In genomic region chr2:128287780-128288735, GRCh38 we compare ENCODE assay signal across 28 cellular contexts. TPM values are rescaled to one million over a fixed set of nuclear protein-coding genes. Genes with fewer than 3 reads are reported as not detected.
DNase-seq lines count a peak whose midpoint lies in the region; ATAC-seq and TF ChIP-seq lines count a peak whose summit lies in the region.
"Had no signal": no experiment of that assay in that cellular context is flagged by ENCODE, and none has a peak within 500 bp of the region (broad histone marks: within the 10 kb centered on the region; RNA-seq: fewer than 3 reads in every experiment).

No MANE protein-coding gene starts in this region.

- H4K91ac ChIP-seq in H9 (ENCODE audit: insufficient read length, low read depth, low read length) = no peak overlapping the region

- no peak overlapping the region for H2AFZ ChIP-seq in H9 (ENCODE audit: low read length)

- H3K23ac ChIP-seq in H9 (ENCODE audit: insufficient read length, low read depth, low read length) = no peak overlapping the region

- no peaks in the 10 kb centered on the region for H3K23me2 ChIP-seq in H9 (ENCODE audit: insufficient read length, low read depth, low read length, poor library complexity, severe bottlenecking)

- H2AK5ac ChIP-seq in H9 (ENCODE audit: insufficient read length, low read length) = no peak overlapping the region

- intact Hi-C loops in A673 (cut with micrococcal nuclease; ENCODE audit: unreplicated experiment) = no loop called here

- no peak overlapping the region for H3K4ac ChIP-seq in H9 (ENCODE audit: low read depth, low read length)

- H4K20me1 ChIP-seq in H9 (ENCODE audit: control insufficient read depth, insufficient read depth, insufficient read length) = no peaks in the 10 kb centered on the region

- H3K9me3 Mint-ChIP-seq in H9 = no peaks in the 10 kb centered on the region
- H3K9me3 Mint-ChIP-seq in endodermal cell = no peaks in the 10 kb centered on the region
- no peaks in the 10 kb centered on the region for H3K9me3 Mint-ChIP-seq in neural crest cell
- H3K9me3 Mint-ChIP-seq: activated B cell treated with CpG ODN at 0.5 μM for 24 hours; activated CD4-positive, alpha-beta T cell treated with anti-CD3 and anti-CD28 coated beads, Interleukin-2, amount 10 ng/mL, durations not matched to agents 7 days and 5 days; activated naive CD8-positive, alpha-beta T cell treated with anti-CD3 and anti-CD28 coated beads, Interleukin-2, amount 10 ng/mL, durations not matched to agents 7 days and 5 days; activated T-cell treated with anti-CD3 and anti-CD28 coated beads, Interleukin-2, amount 50 U/mL, for 24 hours; effector memory CD8-positive, alpha-beta T cell; naive thymus-derived CD8-positive, alpha-beta T cell had no signal

- H3K36me3 Mint-ChIP-seq in H9 (ENCODE audit: insufficient read depth in 1 of 3, low read depth in 3 of 3) (peaks cover 6 to 14% (median 8%) of the 10 kb centered on the region in 3 experiments; a peak in 6 of 7 replicates), endodermal cell (ENCODE audit: low read depth) (peaks cover 18% of the 10 kb centered on the region), neural crest cell (ENCODE audit: low read depth) (peaks cover 3% of the 10 kb centered on the region)
- H3K36me3 Mint-ChIP-seq: activated naive CD8-positive, alpha-beta T cell treated with anti-CD3 and anti-CD28 coated beads, Interleukin-2, amount 10 ng/mL, durations not matched to agents 7 days and 5 days; naive thymus-derived CD8-positive, alpha-beta T cell had no signal

- no peak overlapping the region for H2BK120ac ChIP-seq in H9 (ENCODE audit: low read depth, low read length, poor library complexity, severe bottlenecking)

- H3K27me3 ChIP-seq in A673 (replicated peaks; ENCODE audit: insufficient read depth, low read depth, low read length, poor library complexity) = no peaks in the 10 kb centered on the region
- H3K27me3 ChIP-seq in H9 (ENCODE audit: insufficient read depth, low read length) = no peaks in the 10 kb centered on the region
- H3K27me3 ChIP-seq in endodermal cell (ENCODE audit: control insufficient read depth, insufficient read depth, low read length, poor library complexity, severe bottlenecking) = no peaks in the 10 kb centered on the region
- H3K27me3 ChIP-seq: ascending aorta, cardiac muscle cell, SJSA1 had no signal

- WGBS in H9 (ENCODE audit: extremely low coverage, insufficient read length, low lambda C conversion rate) = no CpG with 5 or more reads among the region's 23 CpGs
- 94% methylated on average over 14 to 23 of the region's 23 CpGs for WGBS in endodermal cell (ENCODE audit: insufficient coverage in 1 of 2, insufficient read length in 1 of 2), 2 experiments

- peaks cover 9% of the 10 kb centered on the region for H3K79me1 ChIP-seq in H9 (ENCODE audit: insufficient read depth, low read depth, low read length, poor library complexity, severe bottlenecking)

- no peak overlapping the region for H3K56ac ChIP-seq in H9 (ENCODE audit: insufficient read length, low read depth, low read length)

- no peak overlapping the region for H2BK12ac ChIP-seq in H9 (ENCODE audit: insufficient read length, low read depth, low read length)

- H3K4me3 ChIP-seq in A673 (ENCODE audit: low read depth, low read length, poor library complexity, severe bottlenecking) = no peak overlapping the region
- no peak overlapping the region for H3K4me3 ChIP-seq in endodermal cell (ENCODE audit: low read length)
- H3K4me3 ChIP-seq: ascending aorta, cardiac muscle cell, SJSA1 had no signal

- H3K14ac ChIP-seq in H9 (ENCODE audit: insufficient read depth, low read length) = no peak overlapping the region; the same call in 1 of the 2 replicates

- H4K5ac ChIP-seq in H9 (ENCODE audit: insufficient read length, low read depth, low read length) = no peak overlapping the region

- H3K27ac Mint-ChIP-seq in H9 (peak overlapping the region; percentile 1 to 79 (median 23); a peak in 3 of 7 replicates), endodermal cell (peak overlapping the region; percentile 66), neural crest cell (ENCODE audit: unreplicated experiment) (peak overlapping the region; percentile 57)
- H3K27ac Mint-ChIP-seq: activated B cell treated with CpG ODN at 0.5 μM for 24 hours; activated CD4-positive, alpha-beta T cell treated with anti-CD3 and anti-CD28 coated beads, Interleukin-2, amount 10 ng/mL, durations not matched to agents 7 days and 5 days; activated naive CD8-positive, alpha-beta T cell treated with anti-CD3 and anti-CD28 coated beads, Interleukin-2, amount 10 ng/mL, durations not matched to agents 7 days and 5 days; activated T-cell treated with anti-CD3 and anti-CD28 coated beads, Interleukin-2, amount 50 U/mL, for 24 hours; B cell had no signal

- no peak overlapping the region for H3K18ac ChIP-seq in H9 (ENCODE audit: insufficient read length, low read depth, low read length)

- no TSS peak for BruUV-seq in A673 (replicated peaks; lab: Mats Ljungman, UMichigan)

- H3K27me3 Mint-ChIP-seq in H9 (ENCODE audit: low read depth) = no peaks in the 10 kb centered on the region
- no peaks in the 10 kb centered on the region for H3K27me3 Mint-ChIP-seq in endodermal cell (ENCODE audit: insufficient read depth)
- H3K27me3 Mint-ChIP-seq in neural crest cell (ENCODE audit: low read depth) = no peaks in the 10 kb centered on the region
- H3K27me3 Mint-ChIP-seq: activated B cell treated with CpG ODN at 0.5 μM for 24 hours; activated CD4-positive, alpha-beta T cell treated with anti-CD3 and anti-CD28 coated beads, Interleukin-2, amount 10 ng/mL, durations not matched to agents 7 days and 5 days; activated naive CD8-positive, alpha-beta T cell treated with anti-CD3 and anti-CD28 coated beads, Interleukin-2, amount 10 ng/mL, durations not matched to agents 7 days and 5 days; activated T-cell treated with anti-CD3 and anti-CD28 coated beads, Interleukin-2, amount 50 U/mL, for 24 hours; B cell; effector memory CD8-positive, alpha-beta T cell; naive thymus-derived CD8-positive, alpha-beta T cell had no signal

- TF ChIP-seq CTCF in A673 (conservative IDR thresholded peaks at IDR 0.05; ENCODE audit: low read depth, low read length) (no peak), H9 (conservative IDR thresholded peaks at IDR 0.05) (no peak), endodermal cell (conservative IDR thresholded peaks at IDR 0.05) (no peak), neural crest cell (conservative IDR thresholded peaks at IDR 0.05) (no peak)

- CTCF ChIA-PET in A673 (lab: Charles Lee) = no interaction called here

- no peak overlapping the region for H4K8ac ChIP-seq in H9 (replicated peaks; ENCODE audit: insufficient read length, low read depth, low read length)

- peak overlapping the region; percentile 68 for H3K27ac ChIP-seq in A673 (ENCODE audit: low read depth, low read length, poor library complexity, severe bottlenecking)
- H3K27ac ChIP-seq in H9 (ENCODE audit: insufficient read length, low read depth, low read length) = no peak overlapping the region
- H3K27ac ChIP-seq in endodermal cell (ENCODE audit: low read depth, low read length) = no peak overlapping the region
- H3K27ac ChIP-seq: ascending aorta, cardiac muscle cell, SJSA1 had no signal

- H2BK5ac ChIP-seq in H9 (ENCODE audit: insufficient read length, low read length) = no peak overlapping the region

- no peak for ATAC-seq in HG03432 (IDR thresholded peaks at IDR 0.05; ENCODE audit: unreplicated experiment)
- ATAC-seq: effector memory CD8-positive, alpha-beta T cell; naive thymus-derived CD8-positive, alpha-beta T cell; stimulated activated naive CD8-positive, alpha-beta T cell treated with anti-CD3 and anti-CD28 coated beads, Interleukin-15, Interleukin-2, amounts not matched to agents 100 U/mL and 50 U/mL, for 24 hours had no signal

- no peak for DNase-seq in A673 (ENCODE audit: low spot score)
- no peak for DNase-seq in H9
- DNase-seq in endodermal cell = no peak
- DNase-seq in neural crest cell (ENCODE audit: low read depth, low spot score) = no peak
- no peak for DNase-seq in dermis blood vessel endothelial cell
- DNase-seq in NCI-H1092 (lab: John Stamatoyannopoulos, UW) = no peak
- DNase-seq: ACHN; activated B cell treated with CpG ODN at 0.5 μM for 24 hours; activated CD4-positive, alpha-beta T cell treated with anti-CD3 and anti-CD28 coated beads, Interleukin-2, amount 10 ng/mL, durations not matched to agents 7 days and 5 days; activated effector memory CD4-positive, alpha-beta T cell treated with anti-CD3 and anti-CD28 coated beads, Interleukin-2, amount 50 U/mL, for 16 hours; activated naive CD8-positive, alpha-beta T cell treated with anti-CD3 and anti-CD28 coated beads, Interleukin-2, amount 10 ng/mL, durations not matched to agents 7 days and 5 days; activated T-cell treated with anti-CD3 and anti-CD28 coated beads, Interleukin-2, amount 50 U/mL, for 24 hours; cortex of kidney; effector memory CD8-positive, alpha-beta T cell; erythroblast; IMR-90; midbrain; NCI-H187; NCI-H2171; NCI-H82; stimulated activated CD4-positive, alpha-beta T cell treated with anti-CD3 and anti-CD28 coated beads, Interleukin-2, amount 100 ng/mL, for 24 hours; stimulated activated naive CD8-positive, alpha-beta T cell treated with anti-CD3 and anti-CD28 coated beads, Interleukin-15, Interleukin-2, amounts not matched to agents 100 U/mL and 50 U/mL, for 24 hours had no signal

- H3K4me1 Mint-ChIP-seq in H9 (peaks cover 26 to 38% of the 10 kb centered on the region in 2 experiments), endodermal cell (peaks cover 13% of the 10 kb centered on the region), neural crest cell (peaks cover 11% of the 10 kb centered on the region)
- H3K4me1 Mint-ChIP-seq: activated CD4-positive, alpha-beta T cell treated with anti-CD3 and anti-CD28 coated beads, Interleukin-2, amount 10 ng/mL, durations not matched to agents 7 days and 5 days; activated naive CD8-positive, alpha-beta T cell treated with anti-CD3 and anti-CD28 coated beads, Interleukin-2, amount 10 ng/mL, durations not matched to agents 7 days and 5 days had no signal

- no peak overlapping the region for H3K4me2 ChIP-seq in H9 (ENCODE audit: insufficient read depth, insufficient read length, low read length)

- H3K4me3 Mint-ChIP-seq in H9 = no peak overlapping the region; a peak in 1 of 5 replicates
- no peak overlapping the region for H3K4me3 Mint-ChIP-seq in endodermal cell
- no peak overlapping the region for H3K4me3 Mint-ChIP-seq in neural crest cell
- H3K4me3 Mint-ChIP-seq: activated B cell treated with CpG ODN at 0.5 μM for 24 hours; activated CD4-positive, alpha-beta T cell treated with anti-CD3 and anti-CD28 coated beads, Interleukin-2, amount 10 ng/mL, durations not matched to agents 7 days and 5 days; activated naive CD8-positive, alpha-beta T cell treated with anti-CD3 and anti-CD28 coated beads, Interleukin-2, amount 10 ng/mL, durations not matched to agents 7 days and 5 days; activated T-cell treated with anti-CD3 and anti-CD28 coated beads, Interleukin-2, amount 50 U/mL, for 24 hours; B cell; effector memory CD8-positive, alpha-beta T cell; naive thymus-derived CD8-positive, alpha-beta T cell had no signal

- no peak overlapping the region for H2BK15ac ChIP-seq in H9 (ENCODE audit: low read depth, low read length)

- H2BK20ac ChIP-seq in H9 (ENCODE audit: low read depth, low read length, poor library complexity, severe bottlenecking) = no peak overlapping the region

- H3K9ac ChIP-seq in H9 (ENCODE audit: extremely low read depth, insufficient read length, low read length) (no peak overlapping the region), endodermal cell (ENCODE audit: extremely low read depth, low read length, poor library complexity, severe bottlenecking) (no peak overlapping the region)

- POLR2A ChIA-PET in A673 (lab: Charles Lee; ENCODE audit: low non-redundant PET) = no interaction called here

- H3K4me1 ChIP-seq in A673 (ENCODE audit: insufficient read depth, low read length, poor library complexity, severe bottlenecking) = peaks cover 24% of the 10 kb centered on the region
- peaks cover 12% of the 10 kb centered on the region; the same call in 1 of the 2 replicates for H3K4me1 ChIP-seq in H9 (ENCODE audit: insufficient read depth, low read length)
- H3K4me1 ChIP-seq in endodermal cell (ENCODE audit: control insufficient read depth, insufficient read depth, low read length) = peaks cover 5% of the 10 kb centered on the region
- H3K4me1 ChIP-seq: ascending aorta had no signal

- H3T11ph ChIP-seq in H9 (ENCODE audit: low read length) = no peak overlapping the region

- H3K36me3 ChIP-seq in A673 (ENCODE audit: insufficient read depth, low read length, poor library complexity, severe bottlenecking) = no peaks in the 10 kb centered on the region
- peaks cover 63% of the 10 kb centered on the region for H3K36me3 ChIP-seq in endodermal cell (ENCODE audit: control insufficient read depth, insufficient read depth, low read length)
- H3K36me3 ChIP-seq: cardiac muscle cell had no signal

- peaks cover 10% of the 10 kb centered on the region; the same call in 1 of the 2 replicates for H3K79me2 ChIP-seq in H9 (ENCODE audit: insufficient read depth, low read length)

- H3K9me3 ChIP-seq in A673 (ENCODE audit: low read depth, low read length, poor library complexity, severe bottlenecking) = peaks cover 3% of the 10 kb centered on the region
- H3K9me3 ChIP-seq in H9 (ENCODE audit: control insufficient read depth, low read depth, low read length) = no peaks in the 10 kb centered on the region
- no peaks in the 10 kb centered on the region for H3K9me3 ChIP-seq in endodermal cell (ENCODE audit: control insufficient read depth, low read length)
- H3K9me3 ChIP-seq: ascending aorta had no signal

RNA-seq across cellular contexts. Expression of gene HS6ST1, which starts 30.6 kb away (rescaled TPM):
- total RNA-seq in A673 (2021) = 56.7 and 63.3 TPM in 2 replicates
- 58.9 and 60.2 TPM in 2 replicates for total RNA-seq in H9 (2021)
- total RNA-seq in endodermal cell = 100 to 1,000 TPM in 1 of 2 donors, 10 to 100 TPM in 1; 93.0 to 106 TPM
- polyA plus RNA-seq in endodermal cell (2013, experiment 1 of 2) = 81.5 TPM
- polyA plus RNA-seq in endodermal cell (2013, experiment 2 of 2) = 79.0 TPM
- 39.8 and 40.3 TPM in 2 replicates for total RNA-seq in neural crest cell
- 20.2 and 27.1 TPM in 2 replicates for total RNA-seq in dermis blood vessel endothelial cell
